In the genomic region with DNA sequence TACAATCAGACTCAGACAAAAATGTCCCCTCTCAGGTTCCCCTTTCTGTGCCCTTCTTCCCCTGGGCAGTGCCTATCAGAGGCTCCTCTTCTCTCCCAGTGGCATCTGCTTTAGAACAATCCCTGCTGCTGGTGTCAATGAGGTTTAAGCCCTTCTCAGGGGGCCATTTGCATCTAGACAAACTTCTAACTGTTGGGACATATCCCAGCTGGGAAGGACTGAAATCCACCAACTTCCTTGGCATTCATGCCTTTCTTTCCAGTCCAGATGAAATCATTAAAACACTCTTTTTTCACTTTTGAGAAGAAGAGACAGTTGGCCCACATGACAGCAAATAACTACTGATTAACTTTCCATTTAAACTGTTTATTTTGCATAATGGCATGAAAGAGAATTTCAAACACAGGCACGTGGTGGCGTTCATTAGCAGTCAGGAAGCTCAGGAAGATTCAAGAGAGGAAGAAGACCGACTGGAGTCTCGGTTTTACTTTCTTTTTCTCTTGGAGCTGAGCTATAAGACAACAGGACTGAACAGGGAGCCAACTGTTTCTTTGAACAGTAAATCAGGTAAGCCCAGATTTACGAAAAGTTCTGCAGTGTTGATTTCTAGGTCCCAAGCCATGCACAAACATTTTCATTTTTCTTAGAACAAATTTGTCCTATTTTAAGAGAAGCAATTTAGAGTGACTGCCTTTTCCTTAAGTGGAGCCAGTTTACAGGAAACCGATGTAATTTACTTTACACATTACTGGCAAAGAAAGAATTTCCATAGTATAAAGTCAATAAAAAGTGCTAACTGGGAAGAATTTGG, we compare ENCODE assay signal across 9 cellular contexts. TPM values are rescaled to one million over a fixed set of nuclear protein-coding genes. Genes with fewer than 3 reads are reported as not detected.
DNase-seq lines count a peak whose midpoint lies in the region; ATAC-seq and TF ChIP-seq lines count a peak whose summit lies in the region.
"Had no signal": no experiment of that assay in that cellular context is flagged by ENCODE, and none has a peak within 500 bp of the region (broad histone marks: within the 10 kb centered on the region; RNA-seq: fewer than 3 reads in every experiment).

A gene (plus strand): TSS at position 488 of the 811 bp plus-strand sequence. CDS start 1,354 bp downstream, outside the sequence.

- H3K27me3 ChIP-seq in mononuclear cell (ENCODE audit: insufficient read depth, low read length) (no peaks in the 10 kb centered on the region), aorta (ENCODE audit: control insufficient read depth in 1 of 2, insufficient read depth in 2 of 2, low read length in 1 of 2) (no peaks in the 10 kb centered on the region)

- H3K27ac ChIP-seq in aorta (ENCODE audit: low read depth in 1 of 2, low read length in 2 of 2): no peak within 1 kb of the TSS

- peaks cover 50% of the 10 kb centered on the region for H3K4me1 ChIP-seq in mononuclear cell (ENCODE audit: insufficient read depth, low read length)
- no peaks in the 10 kb centered on the region for H3K4me1 ChIP-seq in aorta (ENCODE audit: control insufficient read depth in 1 of 2, insufficient read depth in 2 of 2, low read length in 2 of 2)

- DNase-seq in AG04449 (ENCODE audit: low read depth, low spot score) (no peak), OCI-M2 (lab: John Stamatoyannopoulos, UW; ENCODE audit: unreplicated experiment) (peak; percentile 45), choroid plexus epithelial cell (ENCODE audit: low read depth) (peak; percentile 21), aorta (no peak), HuH-7.5 (ENCODE audit: low spot score) (no peak)

- no peaks in the 10 kb centered on the region for H3K36me3 ChIP-seq in aorta (ENCODE audit: control insufficient read depth in 1 of 2, insufficient read depth in 2 of 2, low read length in 1 of 2)

- H3K9me3 ChIP-seq in mononuclear cell (ENCODE audit: low read depth, low read length) (no peaks in the 10 kb centered on the region), aorta (ENCODE audit: control insufficient read depth, low read length) (peaks cover 2% of the 10 kb centered on the region)

- CTCF ChIA-PET in AG04449 (lab: Yijun Ruan, JAX): no interaction called here

- POLR2A ChIA-PET in AG04449 (lab: Yijun Ruan, JAX): no interaction called here

- intact Hi-C loops in aorta (cut with DNase I): no loop called here

- 29% methylated on average over 6 of the region's 6 CpGs for WGBS in aorta, 2 donors

- peak within 1 kb of the TSS; percentile 23; the same call in 1 of the 2 replicates for H3K4me3 ChIP-seq in AG04449 (ENCODE audit: low read depth, low read length)
- peak within 1 kb of the TSS; percentile 44 for H3K4me3 ChIP-seq in choroid plexus epithelial cell (ENCODE audit: low read depth, low read length)
- peak within 1 kb of the TSS; percentile 74 for H3K4me3 ChIP-seq in mononuclear cell (ENCODE audit: low read length)
- no peak within 1 kb of the TSS for H3K4me3 ChIP-seq in aorta (ENCODE audit: low read length in 2 of 2)

- ATAC-seq in GM18502 (IDR thresholded peaks at IDR 0.05; ENCODE audit: poor library complexity, unreplicated experiment): peak; percentile 93
- peak; percentile 88 for ATAC-seq in HG02884 (IDR thresholded peaks at IDR 0.05; ENCODE audit: unreplicated experiment)
- peak; percentile 73 for ATAC-seq in aorta (ENCODE audit: low FRiP score)

- TF ChIP-seq CTCF in AG04449 (IDR thresholded peaks at IDR 0.05; ENCODE audit: insufficient read depth, low read length, missing control alignments): no peak
- TF ChIP-seq CTCF in choroid plexus epithelial cell (conservative IDR thresholded peaks at IDR 0.05; ENCODE audit: low read depth, low read length): no peak

RNA-seq across cellular contexts. Expression of the gene that starts here (rescaled TPM):
- total RNA-seq in mononuclear cell (159 TPM), aorta (10 to 100 TPM; 11.5 to 24.7 TPM)
- polyA plus RNA-seq in aorta: 1 to 10 TPM; 2.2 to 9.8 TPM
- total RNA-seq: neural crest cell had no signal

Comparison
In these comparisons a context has a peak if more than half of its experiments do, and no peak if none do; other contexts are left out.
1. DNase-seq: peak in OCI-M2 (single experiment) and choroid plexus epithelial cell (single experiment); none in AG04449 (single experiment), aorta (0 of 2) and HuH-7.5 (single experiment).
2. H3K4me3 ChIP-seq: peak in AG04449 (single experiment), choroid plexus epithelial cell (single experiment) and mononuclear cell (single experiment); none in aorta (0 of 2).
3. Peak in every context shown above with its lines, with median percentiles within 50 percentile points of each other: ATAC-seq.